In genomic region chr20:59403261-59403961, GRCh38 we compare ENCODE assay signal across 8 cellular contexts.
DNase-seq lines count a peak whose midpoint lies in the region; ATAC-seq lines count a peak whose summit lies in the region.

No MANE protein-coding gene starts in this region.

- intact Hi-C loops in right cardiac atrium (cut with DNase I) = loop anchor here in 1 of 4 donors (10.0 kb wide), 1 partner anchor 179 kb away; no protein-coding TSS in a partner anchor
- intact Hi-C loops in sciatic nerve (cut with DNase I) = no loop called here

- peak; percentile 80 to 82 for ATAC-seq in activated naive CD4-positive, alpha-beta T cell treated with anti-CD3 and anti-CD28 coated beads, Interleukin-2, amount 50 U/mL, for 72 hours
- ATAC-seq in right cardiac atrium (peak; percentile 65 to 83), sciatic nerve (peak; percentile 71), HG03442 (IDR thresholded peaks at IDR 0.05; ENCODE audit: unreplicated experiment) (no peak)

- no peaks in the 10 kb centered on the region for H3K9me3 ChIP-seq in SK-N-MC (ENCODE audit: low read depth, low read length)
- no peaks in the 10 kb centered on the region for H3K9me3 ChIP-seq in right cardiac atrium (ENCODE audit: control insufficient read depth, low read length)

- no peak overlapping the region for H3K9ac ChIP-seq in SK-N-MC (ENCODE audit: insufficient read length)

- DNase-seq in AG08395 (ENCODE audit: low spot score) = peak; percentile 60
- DNase-seq in H4 (ENCODE audit: low spot score) = peak; percentile 22
- DNase-seq in SK-N-MC (ENCODE audit: low read depth, low spot score) = no peak
- peak; percentile 73 to 95 for DNase-seq in activated naive CD4-positive, alpha-beta T cell treated with anti-CD3 and anti-CD28 coated beads, Interleukin-2, amount 50 U/mL, for 72 hours (ENCODE audit: low spot score in 2 of 2)
- peak; percentile 38 to 74 (median 73) for DNase-seq in right cardiac atrium
- peak; percentile 71 for DNase-seq in sciatic nerve (ENCODE audit: low spot score)
- DNase-seq in HCEC 1CT = no peak

- 6% methylated on average over 46 of the region's 46 CpGs for WGBS in right cardiac atrium

- H3K27ac ChIP-seq in SK-N-MC (no peak overlapping the region), right cardiac atrium (ENCODE audit: low read length) (no peak overlapping the region)

- H3K9me3 Mint-ChIP-seq in activated naive CD4-positive, alpha-beta T cell treated with anti-CD3 and anti-CD28 coated beads, Interleukin-2, amount 50 U/mL, for 72 hours = no peaks in the 10 kb centered on the region

- no peaks in the 10 kb centered on the region for H3K27me3 ChIP-seq in right cardiac atrium (ENCODE audit: control insufficient read depth, insufficient read depth)

- no peaks in the 10 kb centered on the region for H3K36me3 Mint-ChIP-seq in activated naive CD4-positive, alpha-beta T cell treated with anti-CD3 and anti-CD28 coated beads, Interleukin-2, amount 50 U/mL, for 72 hours

- H3K27ac Mint-ChIP-seq in activated naive CD4-positive, alpha-beta T cell treated with anti-CD3 and anti-CD28 coated beads, Interleukin-2, amount 50 U/mL, for 72 hours = peak overlapping the region in 1 of 2 donors; percentile 62

- peak overlapping the region; percentile 61 for H3K4me3 ChIP-seq in SK-N-MC
- no peak overlapping the region for H3K4me3 ChIP-seq in right cardiac atrium (ENCODE audit: low read length)

- no peaks in the 10 kb centered on the region for H3K36me3 ChIP-seq in SK-N-MC (ENCODE audit: insufficient read depth, low read length)

- no peaks in the 10 kb centered on the region for H3K4me1 ChIP-seq in right cardiac atrium (ENCODE audit: control insufficient read depth, insufficient read depth, low read length)

Comparison
In these comparisons a context has a peak if more than half of its experiments do, and no peak if none do; other contexts are left out.
1. DNase-seq: peak in AG08395 (single experiment), H4 (single experiment), activated naive CD4-positive, alpha-beta T cell treated with anti-CD3 and anti-CD28 coated beads, Interleukin-2, amount 50 U/mL, for 72 hours (2 of 2), right cardiac atrium (3 of 3) and sciatic nerve (single experiment); none in SK-N-MC (single experiment) and HCEC 1CT (single experiment).